ENCODE assay signal across 1 cellular context in the genomic region with DNA sequence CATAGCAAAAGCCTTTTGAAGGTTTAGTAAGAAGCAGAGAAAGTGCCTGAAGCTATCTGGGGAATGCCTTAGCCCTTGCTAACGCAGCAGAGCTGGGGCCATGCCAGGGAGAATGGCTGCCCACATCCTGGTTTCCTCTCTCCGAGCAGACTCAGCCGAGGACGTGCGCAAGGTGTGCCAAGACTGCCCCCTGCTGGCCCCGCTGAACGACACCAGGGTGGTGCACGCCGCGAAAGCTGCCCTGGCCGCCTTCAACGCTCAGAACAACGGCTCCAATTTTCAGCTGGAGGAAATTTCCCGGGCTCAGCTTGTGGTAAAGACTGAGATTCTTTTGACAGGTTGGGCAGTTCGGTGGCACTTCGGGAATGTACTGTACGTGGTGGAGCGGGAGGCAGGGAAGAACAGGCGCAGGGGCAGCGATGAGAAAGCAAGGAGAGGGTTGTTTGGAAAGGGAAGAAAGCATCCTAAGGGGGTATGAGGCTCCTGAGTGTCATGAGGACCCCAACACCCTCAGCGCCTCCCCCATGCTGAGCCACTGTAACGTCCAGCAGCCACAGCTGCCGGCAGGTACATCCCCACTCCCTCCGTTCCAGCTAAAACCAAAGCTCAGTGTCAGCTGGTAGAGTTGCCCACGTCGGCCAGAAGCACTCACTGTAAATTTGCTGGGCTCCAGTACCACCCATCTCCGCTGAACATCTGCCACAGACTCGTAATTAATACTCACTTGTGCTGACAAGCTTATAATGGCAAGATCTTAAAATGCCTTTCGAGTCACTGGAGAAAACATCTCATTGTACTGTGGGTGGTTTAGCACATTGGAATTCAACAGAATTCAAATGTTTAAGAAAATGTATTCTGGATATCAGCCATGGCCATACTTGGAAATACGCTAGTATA.
A peak's percentile ranks its signal among the peaks of the same experiment; 100 is the strongest.
TF ChIP-seq lines count a peak whose summit lies in the region.

No MANE protein-coding gene starts in this region.

TF ChIP-seq in GM12878, 131 proteins besides CTCF, POLR2A, EP300 and RAD21:
- TF ChIP-seq SRF (IDR thresholded peaks at IDR 0.05; ENCODE audit: low read depth in 2 of 2, low read length in 2 of 2) (no peak), LARP7 (IDR thresholded peaks at IDR 0.05) (0 out of 2 replicates have a peak, but pooled peaks have one; percentile 52), SREBF2 (IDR thresholded peaks at IDR 0.05; ENCODE audit: low read length) (no peak), CHD1 (IDR thresholded peaks at IDR 0.05; ENCODE audit: low read depth, low read length) (no peak), ETV6 (conservative IDR thresholded peaks at IDR 0.05 in 1 of 2, IDR thresholded peaks at IDR 0.05 in 1 of 2; ENCODE audit: borderline replicate concordance in 1 of 2, low read depth in 1 of 2) (peak in 1 of 2 experiments; percentile 13; a peak in 1 of 4 replicates), GATAD2B (conservative IDR thresholded peaks at IDR 0.05; ENCODE audit: low read depth) (no peak), ZNF24 (IDR thresholded peaks at IDR 0.05) (0 out of 2 replicates have a peak, but pooled peaks have one; percentile 24), ATF7 (IDR thresholded peaks at IDR 0.05; ENCODE audit: low read depth) (no peak), SIN3A (IDR thresholded peaks at IDR 0.05; ENCODE audit: low read depth, low read length) (no peak), SMC3 (IDR thresholded peaks at IDR 0.05; ENCODE audit: borderline replicate concordance, low read length) (peak; percentile 67), IKZF2 (IDR thresholded peaks at IDR 0.05) (peak in 1 of 2 experiments; percentile 30; a peak in 1 of 4 replicates), FOXM1 (IDR thresholded peaks at IDR 0.05; ENCODE audit: low read depth, low read length) (no peak), RUNX3 (IDR thresholded peaks at IDR 0.05; ENCODE audit: low read length) (peak; percentile 30; the same call in 1 of the 2 replicates), IKZF1 (conservative IDR thresholded peaks at IDR 0.05) (peak; percentile 37; the same call in 1 of the 2 replicates), YBX1 (IDR thresholded peaks at IDR 0.05) (no peak), RB1 (IDR thresholded peaks at IDR 0.05; ENCODE audit: borderline replicate concordance) (peak; percentile 23; the same call in 1 of the 2 replicates), BHLHE40 (IDR thresholded peaks at IDR 0.05; ENCODE audit: borderline replicate concordance in 1 of 2, low read depth in 2 of 2, low read length in 1 of 2) (peak; percentile 52 to 53; a peak in 1 of 4 replicates), SMARCA5 (IDR thresholded peaks at IDR 0.05) (peak; percentile 89; the same call in 1 of the 2 replicates), YY1 (IDR thresholded peaks at IDR 0.05; ENCODE audit: low read depth, low read length) (peak; percentile 89)
- TF ChIP-seq, protein P1, sequence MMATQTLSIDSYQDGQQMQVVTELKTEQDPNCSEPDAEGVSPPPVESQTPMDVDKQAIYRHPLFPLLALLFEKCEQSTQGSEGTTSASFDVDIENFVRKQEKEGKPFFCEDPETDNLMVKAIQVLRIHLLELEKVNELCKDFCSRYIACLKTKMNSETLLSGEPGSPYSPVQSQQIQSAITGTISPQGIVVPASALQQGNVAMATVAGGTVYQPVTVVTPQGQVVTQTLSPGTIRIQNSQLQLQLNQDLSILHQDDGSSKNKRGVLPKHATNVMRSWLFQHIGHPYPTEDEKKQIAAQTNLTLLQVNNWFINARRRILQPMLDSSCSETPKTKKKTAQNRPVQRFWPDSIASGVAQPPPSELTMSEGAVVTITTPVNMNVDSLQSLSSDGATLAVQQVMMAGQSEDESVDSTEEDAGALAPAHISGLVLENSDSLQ (IDR thresholded peaks at IDR 0.05), result no peak
- TF ChIP-seq, protein P2, sequence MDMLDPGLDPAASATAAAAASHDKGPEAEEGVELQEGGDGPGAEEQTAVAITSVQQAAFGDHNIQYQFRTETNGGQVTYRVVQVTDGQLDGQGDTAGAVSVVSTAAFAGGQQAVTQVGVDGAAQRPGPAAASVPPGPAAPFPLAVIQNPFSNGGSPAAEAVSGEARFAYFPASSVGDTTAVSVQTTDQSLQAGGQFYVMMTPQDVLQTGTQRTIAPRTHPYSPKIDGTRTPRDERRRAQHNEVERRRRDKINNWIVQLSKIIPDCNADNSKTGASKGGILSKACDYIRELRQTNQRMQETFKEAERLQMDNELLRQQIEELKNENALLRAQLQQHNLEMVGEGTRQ (IDR thresholded peaks at IDR 0.05; ENCODE audit: borderline replicate concordance, low read depth, low read length), result no peak
- TF ChIP-seq, protein P3, sequence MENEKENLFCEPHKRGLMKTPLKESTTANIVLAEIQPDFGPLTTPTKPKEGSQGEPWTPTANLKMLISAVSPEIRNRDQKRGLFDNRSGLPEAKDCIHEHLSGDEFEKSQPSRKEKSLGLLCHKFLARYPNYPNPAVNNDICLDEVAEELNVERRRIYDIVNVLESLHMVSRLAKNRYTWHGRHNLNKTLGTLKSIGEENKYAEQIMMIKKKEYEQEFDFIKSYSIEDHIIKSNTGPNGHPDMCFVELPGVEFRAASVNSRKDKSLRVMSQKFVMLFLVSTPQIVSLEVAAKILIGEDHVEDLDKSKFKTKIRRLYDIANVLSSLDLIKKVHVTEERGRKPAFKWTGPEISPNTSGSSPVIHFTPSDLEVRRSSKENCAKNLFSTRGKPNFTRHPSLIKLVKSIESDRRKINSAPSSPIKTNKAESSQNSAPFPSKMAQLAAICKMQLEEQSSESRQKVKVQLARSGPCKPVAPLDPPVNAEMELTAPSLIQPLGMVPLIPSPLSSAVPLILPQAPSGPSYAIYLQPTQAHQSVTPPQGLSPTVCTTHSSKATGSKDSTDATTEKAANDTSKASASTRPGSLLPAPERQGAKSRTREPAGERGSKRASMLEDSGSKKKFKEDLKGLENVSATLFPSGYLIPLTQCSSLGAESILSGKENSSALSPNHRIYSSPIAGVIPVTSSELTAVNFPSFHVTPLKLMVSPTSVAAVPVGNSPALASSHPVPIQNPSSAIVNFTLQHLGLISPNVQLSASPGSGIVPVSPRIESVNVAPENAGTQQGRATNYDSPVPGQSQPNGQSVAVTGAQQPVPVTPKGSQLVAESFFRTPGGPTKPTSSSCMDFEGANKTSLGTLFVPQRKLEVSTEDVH (IDR thresholded peaks at IDR 0.05; ENCODE audit: low read depth, partially characterized antibody), result no peak
